22 cellular contexts compared by ENCODE assay signal in genomic region chr1:30775433-30775975, GRCh38. TPM values are rescaled to one million over a fixed set of nuclear protein-coding genes. Genes with fewer than 3 reads are reported as not detected.
"Had no signal": no experiment of that assay in that cellular context is flagged by ENCODE, and none has a peak within 500 bp of the region (broad histone marks: within the 10 kb centered on the region; RNA-seq: fewer than 3 reads in every experiment).

No MANE protein-coding gene starts in this region.

- H3K27me3 Mint-ChIP-seq: effector memory CD8-positive, alpha-beta T cell had no signal

- H3K36me3 Mint-ChIP-seq: naive thymus-derived CD4-positive, alpha-beta T cell had no signal

- H3K4me3 Mint-ChIP-seq: effector memory CD8-positive, alpha-beta T cell; naive thymus-derived CD4-positive, alpha-beta T cell had no signal

- H3K27ac ChIP-seq: epithelial cell of prostate, esophagus muscularis mucosa, gastrocnemius medialis, left ventricle myocardium inferior, ovary, right atrium auricular region, sigmoid colon, skin epidermis, tibial artery, upper lobe of left lung, uterus had no signal

- H3K4me1 ChIP-seq: gastrocnemius medialis, left ventricle myocardium inferior, right atrium auricular region, sigmoid colon, tibial artery, uterus had no signal

- FAIRE-seq: keratinocyte had no signal

- DNase-seq: effector memory CD8-positive, alpha-beta T cell; gastrocnemius medialis; left cardiac atrium; left ventricle myocardium inferior; mesenchymal stem cell; naive thymus-derived CD4-positive, alpha-beta T cell; sigmoid colon; stimulated activated CD4-positive, alpha-beta T cell treated with anti-CD3 and anti-CD28 coated beads, Interleukin-2, amount 100 ng/mL, for 24 hours; stimulated activated CD4-positive, alpha-beta T cell treated with anti-CD3 and anti-CD28 coated beads, Interleukin-4, amount 100 ng/mL, for 4 hours; stimulated activated naive CD8-positive, alpha-beta T cell treated with anti-CD3 and anti-CD28 coated beads, Interleukin-15, Interleukin-2, amounts not matched to agents 100 U/mL and 50 U/mL, for 24 hours; tibial artery; upper lobe of left lung; uterus had no signal

- H3K27me3 ChIP-seq: esophagus muscularis mucosa, gastrocnemius medialis, ovary, right atrium auricular region, sigmoid colon, upper lobe of left lung, uterus had no signal

- H3K9me3 Mint-ChIP-seq: effector memory CD8-positive, alpha-beta T cell had no signal

- H3K4me3 ChIP-seq: esophagus muscularis mucosa, gastrocnemius medialis, left ventricle myocardium inferior, lung, ovary, right atrium auricular region, sigmoid colon, skin epidermis, tibial artery, upper lobe of left lung, uterus had no signal

- ATAC-seq: effector memory CD8-positive, alpha-beta T cell; gastrocnemius medialis; left cardiac atrium; naive thymus-derived CD4-positive, alpha-beta T cell; stimulated activated naive CD8-positive, alpha-beta T cell treated with anti-CD3 and anti-CD28 coated beads, Interleukin-15, Interleukin-2, amounts not matched to agents 100 U/mL and 50 U/mL, for 24 hours had no signal

- H3K27ac Mint-ChIP-seq: naive thymus-derived CD4-positive, alpha-beta T cell had no signal

- H3K9me3 ChIP-seq: esophagus muscularis mucosa, gastrocnemius medialis, left ventricle myocardium inferior, ovary, right atrium auricular region, sigmoid colon, tibial artery, upper lobe of left lung, uterus had no signal

- H3K36me3 ChIP-seq: esophagus muscularis mucosa, gastrocnemius medialis, left ventricle myocardium inferior, ovary, right atrium auricular region, sigmoid colon, tibial artery, upper lobe of left lung, uterus had no signal

RNA-seq across cellular contexts. Expression of gene LAPTM5, which starts 17.9 kb away (rescaled TPM):
- total RNA-seq: fibroblast of villous mesenchyme had no signal

RNA-seq across cellular contexts. Expression of gene MATN1, which starts 52.1 kb away (rescaled TPM):
- total RNA-seq: esophagus muscularis mucosa, fibroblast of villous mesenchyme, gastrocnemius medialis, left cardiac atrium, left ventricle myocardium inferior, posterior vena cava, right atrium auricular region had no signal
- polyA plus RNA-seq: naive thymus-derived CD4-positive, alpha-beta T cell had no signal
